12 cellular contexts compared by ENCODE assay signal in genomic region chr1:167431261-167431908, GRCh38.
DNase-seq lines count a peak whose midpoint lies in the region; ATAC-seq, FAIRE-seq and TF ChIP-seq lines count a peak whose summit lies in the region.
"Had no signal": no experiment of that assay in that cellular context is flagged by ENCODE, and none has a peak within 500 bp of the region (broad histone marks: within the 10 kb centered on the region; RNA-seq: fewer than 3 reads in every experiment).

No MANE protein-coding gene starts in this region.

- H3K9me3 ChIP-seq in HepG2 (ENCODE audit: low read length) (no peaks in the 10 kb centered on the region), right lobe of liver (no peaks in the 10 kb centered on the region)

- TF ChIP-seq EP300 in HepG2 (IDR thresholded peaks at IDR 0.05; ENCODE audit: low read depth in 2 of 2, low read length in 2 of 2) (no peak), HepG2 (CRISPR knock-in tag; IDR thresholded peaks at IDR 0.05; ENCODE audit: borderline replicate concordance) (no peak)

- H3K4me2 ChIP-seq in HepG2 (ENCODE audit: low read depth, low read length), result peak overlapping the region; percentile 34

- peaks cover 66% of the 10 kb centered on the region for H3K4me1 Mint-ChIP-seq in stimulated activated naive CD8-positive, alpha-beta T cell treated with anti-CD3 and anti-CD28 coated beads, Interleukin-15, amount 100 ng/mL, for 72 hours

- H3K9ac ChIP-seq in HepG2 (ENCODE audit: insufficient read depth, low read depth, low read length), result 0 out of 2 replicates have a peak overlapping the region, but pooled peaks have one; percentile 1

- POLR2A ChIA-PET in HepG2 (lab: Yijun Ruan, JAX), result no interaction called here

- no peaks in the 10 kb centered on the region for H3K36me3 ChIP-seq in HepG2 (replicated peaks in 1 of 2; ENCODE audit: control insufficient read depth in 1 of 2, insufficient read depth in 2 of 2, low read length in 2 of 2)
- no peaks in the 10 kb centered on the region for H3K36me3 ChIP-seq in right lobe of liver

- intact Hi-C loops in HepG2 (cut with micrococcal nuclease; ENCODE audit: unreplicated experiment) (no loop called here), right lobe of liver (cut with DNase I) (no loop called here), posterior vena cava (cut with DNase I) (no loop called here)

- 17% methylated on average over 13 of the region's 14 CpGs for WGBS in HepG2 (ENCODE audit: low lambda C conversion rate)
- 75% methylated on average over 7 of the region's 14 CpGs for WGBS in right lobe of liver (ENCODE audit: insufficient coverage, low coverage, low lambda C conversion rate, missing lambda C conversion rate)

- ATAC-seq in HepG2 (peak; percentile 86), right lobe of liver (no peak), HG03139 (IDR thresholded peaks at IDR 0.05; ENCODE audit: unreplicated experiment) (peak; percentile 13)
- ATAC-seq in stimulated activated naive CD8-positive, alpha-beta T cell treated with anti-CD3 and anti-CD28 coated beads, Interleukin-15, amount 100 ng/mL, for 72 hours, result peak; percentile 33

- H3K27me3 ChIP-seq in HepG2 (ENCODE audit: control insufficient read depth in 1 of 2, insufficient read depth in 2 of 2, low read length in 2 of 2) (peaks cover 1 to 14% of the 10 kb centered on the region in 2 experiments; a peak in 3 of 5 replicates), right lobe of liver (no peaks in the 10 kb centered on the region)

- no peak for FAIRE-seq in HepG2 (lab: Jason Lieb, UNC)
- FAIRE-seq: islet of Langerhans had no signal

- no TSS peak for BruUV-seq in HepG2 (replicated peaks; lab: Mats Ljungman, UMichigan)

- H3K27me3 Mint-ChIP-seq in stimulated activated naive CD8-positive, alpha-beta T cell treated with anti-CD3 and anti-CD28 coated beads, Interleukin-15, amount 100 ng/mL, for 72 hours, result no peaks in the 10 kb centered on the region

- H4K20me1 ChIP-seq in HepG2 (ENCODE audit: insufficient read depth, low read length), result no peaks in the 10 kb centered on the region

- no peaks in the 10 kb centered on the region for H3K79me2 ChIP-seq in HepG2 (ENCODE audit: insufficient read depth, low read length)

- H3K4me1 ChIP-seq in HepG2 (ENCODE audit: insufficient read depth, low read length) (peaks cover 21% of the 10 kb centered on the region), right lobe of liver (no peaks in the 10 kb centered on the region)

- H2AFZ ChIP-seq in HepG2 (ENCODE audit: low read length), result no peak overlapping the region

- no peak for TF ChIP-seq CTCF in HepG2 (CRISPR knock-in tag; IDR thresholded peaks at IDR 0.05)
- TF ChIP-seq CTCF in right lobe of liver (IDR thresholded peaks at IDR 0.05), result no peak
- no peak for TF ChIP-seq CTCF in foreskin fibroblast (IDR thresholded peaks at IDR 0.05; ENCODE audit: low read depth, low read length)

- peak overlapping the region; percentile 57 to 93 for H3K27ac Mint-ChIP-seq in stimulated activated naive CD8-positive, alpha-beta T cell treated with anti-CD3 and anti-CD28 coated beads, Interleukin-15, amount 100 ng/mL, for 72 hours

- CTCF ChIA-PET in HepG2 (lab: Yijun Ruan, JAX; ENCODE audit: low intra/inter-chr PET ratio, low total read pairs), result no interaction called here

- no peaks in the 10 kb centered on the region for H3K9me3 Mint-ChIP-seq in stimulated activated naive CD8-positive, alpha-beta T cell treated with anti-CD3 and anti-CD28 coated beads, Interleukin-15, amount 100 ng/mL, for 72 hours

- H3K4me3 ChIP-seq in HepG2 (replicated peaks in 1 of 3; ENCODE audit: insufficient read depth in 1 of 3, low read depth in 2 of 3, low read length in 3 of 3), result peak overlapping the region in 1 of 3 experiments; percentile 19; a peak in 1 of 6 replicates
- H3K4me3 ChIP-seq in right lobe of liver, result no peak overlapping the region
- H3K4me3 ChIP-seq in foreskin fibroblast (ENCODE audit: low read depth in 1 of 2, low read length in 2 of 2), result no peak overlapping the region

- in situ Hi-C loops in HepG2 (cut with HindIII; ENCODE audit: extremely low pct_ligation_motif_present, low pct_unique_long_range_greater_than_20kb), result no loop called here

- H3K4me3 Mint-ChIP-seq in stimulated activated naive CD8-positive, alpha-beta T cell treated with anti-CD3 and anti-CD28 coated beads, Interleukin-15, amount 100 ng/mL, for 72 hours, result no peak overlapping the region

- TF ChIP-seq RAD21 in HepG2 (CRISPR knock-in tag; IDR thresholded peaks at IDR 0.05), result 0 out of 2 replicates have a peak, but pooled peaks have one; percentile 18

- TF ChIP-seq POLR2A in HepG2 (IDR thresholded peaks at IDR 0.05; ENCODE audit: insufficient read depth in 1 of 2, low read depth in 2 of 2, low read length in 2 of 2), result no peak
- TF ChIP-seq POLR2A in right lobe of liver (IDR thresholded peaks at IDR 0.05), result no peak

- H3K27ac ChIP-seq in HepG2 (ENCODE audit: extremely low read length, insufficient read depth, low read length) (no peak overlapping the region), right lobe of liver (no peak overlapping the region)
- H3K27ac ChIP-seq: C4-2B had no signal

- DNase-seq in HepG2 (ENCODE audit: low spot score), result peak; percentile 47
- no peak for DNase-seq in right lobe of liver
- peak; percentile 66 for DNase-seq in cerebellar cortex (ENCODE audit: low spot score)
- DNase-seq in stimulated activated naive CD8-positive, alpha-beta T cell treated with anti-CD3 and anti-CD28 coated beads, Interleukin-15, amount 100 ng/mL, for 72 hours, result no peak
- DNase-seq in SHP77 (lab: John Stamatoyannopoulos, UW), result no peak
- no peak for DNase-seq in posterior vena cava (ENCODE audit: low spot score)
- DNase-seq in foreskin fibroblast, result no peak
- DNase-seq: activated gamma-delta T cell, NCI-H510A treated with DMSO at 0.1 percent for 48 hours had no signal

TF ChIP-seq in HepG2, 621 proteins besides CTCF, POLR2A, EP300 and RAD21 (continues in another document):
- TF ChIP-seq ZMYM4 (CRISPR knock-in tag; IDR thresholded peaks at IDR 0.05) (0 out of 2 replicates have a peak, but pooled peaks have one; percentile 16), ZNF792 (CRISPR knock-in tag; IDR thresholded peaks at IDR 0.05) (no peak), NR2F2 (IDR thresholded peaks at IDR 0.05; ENCODE audit: borderline replicate concordance, low read depth) (no peak), STAG1 (CRISPR knock-in tag; IDR thresholded peaks at IDR 0.05) (0 out of 2 replicates have a peak, but pooled peaks have one; percentile 5), NR2F6 (IDR thresholded peaks at IDR 0.05) (no peak), NR2F6 (CRISPR knock-in tag; IDR thresholded peaks at IDR 0.05) (no peak), SAP130 (CRISPR knock-in tag; IDR thresholded peaks at IDR 0.05; ENCODE audit: low read depth) (0 out of 2 replicates have a peak, but pooled peaks have one; percentile 18), SRSF4 (IDR thresholded peaks at IDR 0.05; ENCODE audit: low read depth, low read length, poor library complexity, severe bottlenecking) (no peak), EED (CRISPR knock-in tag; IDR thresholded peaks at IDR 0.05) (no peak), CEBPB (IDR thresholded peaks at IDR 0.05; ENCODE audit: borderline replicate concordance, low read depth, low read length) (no peak), PRPF4 (IDR thresholded peaks at IDR 0.05; ENCODE audit: low read depth, low read length, poor library complexity, severe bottlenecking) (no peak), RBM39 (IDR thresholded peaks at IDR 0.05; ENCODE audit: low read depth, low read length, poor library complexity, severe bottlenecking) (no peak), ZFP36L1 (CRISPR knock-in tag; IDR thresholded peaks at IDR 0.05) (no peak), RFX1 (IDR thresholded peaks at IDR 0.05) (no peak), ZNF687 (CRISPR knock-in tag; IDR thresholded peaks at IDR 0.05) (peak; percentile 49)

Comparison
In these comparisons a context has a peak if more than half of its experiments do, and no peak if none do; other contexts are left out.
1. ATAC-seq: peak in HepG2 (single experiment), HG03139 (single experiment) and stimulated activated naive CD8-positive, alpha-beta T cell treated with anti-CD3 and anti-CD28 coated beads, Interleukin-15, amount 100 ng/mL, for 72 hours (single experiment); none in right lobe of liver (0 of 4).
2. DNase-seq: peak in HepG2 (single experiment) and cerebellar cortex (single experiment); none in right lobe of liver (0 of 3), stimulated activated naive CD8-positive, alpha-beta T cell treated with anti-CD3 and anti-CD28 coated beads, Interleukin-15, amount 100 ng/mL, for 72 hours (0 of 2), SHP77 (0 of 2), posterior vena cava (single experiment) and foreskin fibroblast (0 of 2).